Comparison of ENCODE assay signal across 26 cellular contexts in the genomic region with DNA sequence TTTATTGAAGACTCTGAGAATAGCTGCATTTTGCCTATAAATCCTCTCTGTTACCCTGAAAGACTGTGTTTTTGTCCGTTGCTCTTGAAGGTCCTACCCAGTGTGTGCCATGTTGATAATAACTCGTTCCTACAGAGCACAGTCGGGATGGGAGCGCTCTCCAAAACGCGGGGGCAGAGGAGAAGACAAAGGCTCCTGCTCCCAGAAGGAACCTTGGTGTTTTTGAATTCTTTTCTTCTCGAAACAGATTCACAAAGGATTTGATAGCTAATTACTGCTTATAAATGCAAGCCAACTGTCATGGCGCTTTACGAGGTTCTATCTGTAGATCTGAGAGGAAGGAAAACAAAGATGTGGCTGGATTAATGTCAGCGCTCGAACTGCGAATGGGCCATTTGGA.
"Had no signal": no experiment of that assay in that cellular context is flagged by ENCODE, and none has a peak within 500 bp of the region (broad histone marks: within the 10 kb centered on the region; RNA-seq: fewer than 3 reads in every experiment).

No MANE protein-coding gene starts in this region.

- DNase-seq: activated B cell treated with CpG ODN at 0.5 μM for 24 hours; activated CD4-positive, alpha-beta T cell treated with anti-CD3 and anti-CD28 coated beads for 48 hours; activated CD4-positive, alpha-beta T cell treated with anti-CD3 and anti-CD28 coated beads, Interleukin-2, amount 50 U/mL, for 1 hour; activated CD4-positive, alpha-beta T cell treated with anti-CD3 and anti-CD28 coated beads, Interleukin-2, amount 50 U/mL, for 48 hours; activated CD8-positive, alpha-beta memory T cell treated with anti-CD3 and anti-CD28 coated beads for 24 hours; activated CD8-positive, alpha-beta T cell treated with anti-CD3 and anti-CD28 coated beads for 36 hours; activated effector memory CD4-positive, alpha-beta T cell treated with Interleukin-2 at 50 U/mL for 16 hours; activated gamma-delta T cell treated with Interleukin-2 at 50 U/mL for 16 hours; activated naive CD4-positive, alpha-beta T cell treated with anti-CD3 and anti-CD28 coated beads, Interleukin-2, amount 50 U/mL, for 16 hours; activated naive CD4-positive, alpha-beta T cell treated with Interleukin-2 at 50 U/mL for 16 hours; activated T-cell treated with anti-CD3 and anti-CD28 coated beads, Interleukin-2, amount 50 U/mL, for 4 hours; amniotic stem cell; anterior cingulate cortex; cortex of kidney; dermis blood vessel endothelial cell; effector CD4-positive, alpha-beta T cell; effector memory CD8-positive, alpha-beta T cell; foreskin fibroblast; T-helper 17 cell; T1000; WERI-Rb-1 had no signal

- H3K27ac ChIP-seq: WERI-Rb-1 had no signal

- H3K36me3 Mint-ChIP-seq: activated naive CD8-positive, alpha-beta T cell had no signal

- H3K4me1 Mint-ChIP-seq: activated B cell treated with CpG ODN at 0.5 μM for 24 hours; activated T-helper 17 cell treated with anti-CD3 and anti-CD28 coated beads, Interleukin-2, amount 50 U/mL, for 72 hours; T-helper 17 cell had no signal

- ATAC-seq: activated CD4-positive, CD25-positive, alpha-beta regulatory T cell treated with anti-CD3 and anti-CD28 coated beads, Interleukin-2, amount 50 U/mL, for 24 hours; activated CD8-positive, alpha-beta T cell treated with anti-CD3 and anti-CD28 coated beads for 36 hours; activated T-cell treated with anti-CD3 and anti-CD28 coated beads, Interleukin-2, amount 50 U/mL, for 4 hours; activated T-helper 17 cell treated with anti-CD3 and anti-CD28 coated beads, Interleukin-2, amount 50 U/mL, for 72 hours; effector memory CD8-positive, alpha-beta T cell; esophagus mucosa; T-helper 17 cell had no signal

- H3K36me3 ChIP-seq: WERI-Rb-1 had no signal

- H3K27ac Mint-ChIP-seq: activated B cell treated with CpG ODN at 0.5 μM for 24 hours; activated CD8-positive, alpha-beta T cell treated with anti-CD3 and anti-CD28 coated beads for 36 hours; activated naive CD8-positive, alpha-beta T cell; activated T-helper 17 cell treated with anti-CD3 and anti-CD28 coated beads, Interleukin-2, amount 50 U/mL, for 72 hours; effector memory CD8-positive, alpha-beta T cell; T-helper 17 cell; T-helper 2 cell treated with Interferon-gamma antibody and Interleukin-4, amounts not matched to agents 5 μg/mL and 100 μg/mL, for 36 hours had no signal

- H3K27me3 Mint-ChIP-seq: activated T-helper 17 cell treated with anti-CD3 and anti-CD28 coated beads, Interleukin-2, amount 50 U/mL, for 72 hours had no signal

- H3K9me3 Mint-ChIP-seq: activated B cell treated with CpG ODN at 0.5 μM for 24 hours; activated CD8-positive, alpha-beta T cell treated with anti-CD3 and anti-CD28 coated beads for 36 hours; activated T-cell treated with anti-CD3 and anti-CD28 coated beads, Interleukin-2, amount 50 U/mL, for 4 hours; activated T-helper 17 cell treated with anti-CD3 and anti-CD28 coated beads, Interleukin-2, amount 50 U/mL, for 72 hours; effector memory CD8-positive, alpha-beta T cell had no signal

- H3K4me3 Mint-ChIP-seq: activated B cell treated with CpG ODN at 0.5 μM for 24 hours; activated CD8-positive, alpha-beta T cell treated with anti-CD3 and anti-CD28 coated beads for 36 hours; activated naive CD8-positive, alpha-beta T cell; activated T-cell treated with anti-CD3 and anti-CD28 coated beads, Interleukin-2, amount 50 U/mL, for 4 hours; activated T-helper 17 cell treated with anti-CD3 and anti-CD28 coated beads, Interleukin-2, amount 50 U/mL, for 72 hours; effector memory CD8-positive, alpha-beta T cell; T-helper 17 cell; T-helper 2 cell treated with Interferon-gamma antibody and Interleukin-4, amounts not matched to agents 5 μg/mL and 100 μg/mL, for 36 hours had no signal
